ENCODE assay signal across 7 cellular contexts in genomic region chr10:46840393-46841050, GRCh38.
A peak's percentile ranks its signal among the peaks of the same experiment; 100 is the strongest.
DNase-seq lines count a peak whose midpoint lies in the region; ATAC-seq and TF ChIP-seq lines count a peak whose summit lies in the region.
"Not testable (repeated sequence)": the region's sequence is repeated elsewhere in the genome, so short reads cannot be mapped to it uniquely, and the experiment has no call there.

No MANE protein-coding gene starts in this region.

- H3K36me3 Mint-ChIP-seq in activated naive CD8-positive, alpha-beta T cell treated with anti-CD3 and anti-CD28 coated beads, Interleukin-2, amount 50 U/mL, for 24 hours (ENCODE audit: low read depth); natural killer cell treated with Interleukin-12 subunit alpha and Interleukin-12 subunit beta and Interleukin-15 and Interleukin-18, amount 100 ng/mL, for 72 hours; stimulated activated naive B cell treated with anti-CD40 and anti-IgM and Interleukin-4, amounts not matched to agents 10 μg/mL and 1 μg/mL and 100 μg/mL, for 72 hours: not testable (repeated sequence)

- peak; percentile 25 for DNase-seq in RWPE2 (ENCODE audit: low spot score)
- DNase-seq in activated naive CD8-positive, alpha-beta T cell treated with anti-CD3 and anti-CD28 coated beads, Interleukin-2, amount 50 U/mL, for 24 hours; natural killer cell treated with Interleukin-12 subunit alpha and Interleukin-12 subunit beta and Interleukin-15 and Interleukin-18, amount 100 ng/mL, for 72 hours (ENCODE audit: low spot score); stimulated activated naive B cell treated with anti-CD40 and anti-IgM and Interleukin-4, amounts not matched to agents 10 μg/mL and 1 μg/mL and 100 μg/mL, for 72 hours: not testable (repeated sequence)
- peak; percentile 19 for DNase-seq in islet precursor cell
- peak in 1 of 2 donors; percentile 34 for DNase-seq in aorta

- ATAC-seq in RWPE2 (ENCODE audit: low read depth) (peak; percentile 10; the same call in 1 of the 3 replicates), gastroesophageal sphincter (peak; percentile 28), aorta (ENCODE audit: low FRiP score) (peak; percentile 57)
- ATAC-seq in activated naive CD8-positive, alpha-beta T cell treated with anti-CD3 and anti-CD28 coated beads, Interleukin-2, amount 50 U/mL, for 24 hours, result peak; percentile 28
- ATAC-seq in natural killer cell treated with Interleukin-12 subunit alpha and Interleukin-12 subunit beta and Interleukin-15 and Interleukin-18, amount 100 ng/mL, for 72 hours, result peak; percentile 17 to 32
- ATAC-seq in stimulated activated naive B cell treated with anti-CD40 and anti-IgM and Interleukin-4, amounts not matched to agents 10 μg/mL and 1 μg/mL and 100 μg/mL, for 72 hours (replicated peaks), result peak; percentile 7 to 23

- H3K4me3 Mint-ChIP-seq in activated naive CD8-positive, alpha-beta T cell treated with anti-CD3 and anti-CD28 coated beads, Interleukin-2, amount 50 U/mL, for 24 hours; natural killer cell treated with Interleukin-12 subunit alpha and Interleukin-12 subunit beta and Interleukin-15 and Interleukin-18, amount 100 ng/mL, for 72 hours; stimulated activated naive B cell treated with anti-CD40 and anti-IgM and Interleukin-4, amounts not matched to agents 10 μg/mL and 1 μg/mL and 100 μg/mL, for 72 hours: not testable (repeated sequence)

- not testable (repeated sequence) for H3K4me1 Mint-ChIP-seq in activated naive CD8-positive, alpha-beta T cell treated with anti-CD3 and anti-CD28 coated beads, Interleukin-2, amount 50 U/mL, for 24 hours; natural killer cell treated with Interleukin-12 subunit alpha and Interleukin-12 subunit beta and Interleukin-15 and Interleukin-18, amount 100 ng/mL, for 72 hours (ENCODE audit: low read depth in 2 of 2); stimulated activated naive B cell treated with anti-CD40 and anti-IgM and Interleukin-4, amounts not matched to agents 10 μg/mL and 1 μg/mL and 100 μg/mL, for 72 hours

- not testable (repeated sequence) for H3K9me3 ChIP-seq in RWPE2 (ENCODE audit: severe bottlenecking); gastroesophageal sphincter; aorta (ENCODE audit: control insufficient read depth, low read length)

- not testable (repeated sequence) for TF ChIP-seq POLR2A in gastroesophageal sphincter (IDR thresholded peaks at IDR 0.05)

- intact Hi-C loops in aorta (cut with DNase I), result not testable (repeated sequence)

- not testable (repeated sequence) for TF ChIP-seq EP300 in gastroesophageal sphincter (IDR thresholded peaks at IDR 0.05)

- not testable (repeated sequence) for H3K36me3 ChIP-seq in RWPE2 (ENCODE audit: low read depth); gastroesophageal sphincter; aorta (ENCODE audit: control insufficient read depth in 1 of 2, insufficient read depth in 2 of 2, low read length in 1 of 2)

- not testable (repeated sequence) for H3K4me1 ChIP-seq in RWPE2 (ENCODE audit: insufficient read depth, poor library complexity, severe bottlenecking); gastroesophageal sphincter; aorta (ENCODE audit: control insufficient read depth in 1 of 2, insufficient read depth in 2 of 2, low read length in 2 of 2)

- not testable (repeated sequence) for TF ChIP-seq CTCF in RWPE2 (IDR thresholded peaks at IDR 0.05; ENCODE audit: poor library complexity, severe bottlenecking); gastroesophageal sphincter (IDR thresholded peaks at IDR 0.05)

- WGBS in gastroesophageal sphincter (ENCODE audit: low coverage in 1 of 2), 2 donors, result 79 to 90% methylated on average over 3 to 4 of the region's 11 CpGs
- WGBS in aorta, 2 donors, result 88 to 95% methylated on average over 4 to 5 of the region's 11 CpGs

- H3K4me3 ChIP-seq in RWPE2 (ENCODE audit: severe bottlenecking); gastroesophageal sphincter; aorta (ENCODE audit: low read length in 2 of 2): not testable (repeated sequence)

- H3K9me3 Mint-ChIP-seq in activated naive CD8-positive, alpha-beta T cell treated with anti-CD3 and anti-CD28 coated beads, Interleukin-2, amount 50 U/mL, for 24 hours; natural killer cell treated with Interleukin-12 subunit alpha and Interleukin-12 subunit beta and Interleukin-15 and Interleukin-18, amount 100 ng/mL, for 72 hours; stimulated activated naive B cell treated with anti-CD40 and anti-IgM and Interleukin-4, amounts not matched to agents 10 μg/mL and 1 μg/mL and 100 μg/mL, for 72 hours: not testable (repeated sequence)

- H3K27me3 Mint-ChIP-seq in activated naive CD8-positive, alpha-beta T cell treated with anti-CD3 and anti-CD28 coated beads, Interleukin-2, amount 50 U/mL, for 24 hours; natural killer cell treated with Interleukin-12 subunit alpha and Interleukin-12 subunit beta and Interleukin-15 and Interleukin-18, amount 100 ng/mL, for 72 hours; stimulated activated naive B cell treated with anti-CD40 and anti-IgM and Interleukin-4, amounts not matched to agents 10 μg/mL and 1 μg/mL and 100 μg/mL, for 72 hours: not testable (repeated sequence)

- not testable (repeated sequence) for H3K27ac ChIP-seq in RWPE2 (ENCODE audit: poor library complexity, severe bottlenecking); gastroesophageal sphincter; aorta (ENCODE audit: low read depth in 1 of 2, low read length in 2 of 2)

- H3K27ac Mint-ChIP-seq in activated naive CD8-positive, alpha-beta T cell treated with anti-CD3 and anti-CD28 coated beads, Interleukin-2, amount 50 U/mL, for 24 hours; natural killer cell treated with Interleukin-12 subunit alpha and Interleukin-12 subunit beta and Interleukin-15 and Interleukin-18, amount 100 ng/mL, for 72 hours; stimulated activated naive B cell treated with anti-CD40 and anti-IgM and Interleukin-4, amounts not matched to agents 10 μg/mL and 1 μg/mL and 100 μg/mL, for 72 hours: not testable (repeated sequence)

- H3K27me3 ChIP-seq in RWPE2 (ENCODE audit: insufficient read depth, poor library complexity, severe bottlenecking); gastroesophageal sphincter; aorta (ENCODE audit: control insufficient read depth in 1 of 2, insufficient read depth in 2 of 2, low read length in 1 of 2): not testable (repeated sequence)
